8 cellular contexts compared by ENCODE assay signal in the genomic region with DNA sequence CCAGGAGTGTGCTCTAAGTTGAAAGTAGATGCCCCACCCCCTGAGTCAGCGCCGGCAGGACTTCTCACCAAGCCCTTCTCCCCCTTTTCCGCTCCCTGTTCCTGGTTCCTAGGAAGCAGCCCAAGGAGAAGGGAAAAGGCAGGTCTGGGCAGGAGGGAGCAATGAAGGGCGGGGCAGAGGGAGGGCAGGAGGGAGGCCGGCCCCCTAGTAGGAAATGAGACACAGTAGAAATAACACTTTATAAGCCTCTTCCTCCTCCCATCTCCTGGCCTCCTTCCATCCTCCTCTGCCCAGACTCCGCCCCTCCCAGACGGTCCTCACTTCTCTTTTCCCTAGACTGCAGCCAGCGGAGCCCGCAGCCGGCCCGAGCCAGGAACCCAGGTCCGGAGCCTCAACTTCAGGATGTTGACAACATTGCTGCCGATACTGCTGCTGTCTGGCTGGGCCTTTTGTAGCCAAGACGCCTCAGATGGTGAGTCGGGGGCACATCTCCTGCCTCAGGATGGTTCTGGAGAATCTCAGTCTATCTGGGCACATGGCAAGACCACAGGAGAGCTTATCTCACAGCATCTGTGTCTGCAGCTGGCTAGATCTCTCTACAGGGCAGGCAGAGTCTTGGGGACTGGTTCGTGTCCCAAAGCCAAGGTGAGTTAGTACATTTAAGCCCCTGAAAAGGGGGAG. TPM values are rescaled to one million over a fixed set of nuclear protein-coding genes. Genes with fewer than 3 reads are reported as not detected.
A peak's percentile ranks its signal among the peaks of the same experiment; 100 is the strongest.
DNase-seq lines count a peak whose midpoint lies in the region; ATAC-seq and TF ChIP-seq lines count a peak whose summit lies in the region.

A gene (plus strand): TSS at position 320 of the 681 bp plus-strand sequence. CDS start 83 bp downstream, at position 403.

- no peak for TF ChIP-seq POLR2A in esophagus muscularis mucosa (IDR thresholded peaks at IDR 0.05; ENCODE audit: low read depth)
- TF ChIP-seq POLR2A in tibial nerve (IDR thresholded peaks at IDR 0.05) = no peak

- POLR2A ChIA-PET in activated B cell treated with CpG ODN at 0.5 μM for 24 hours (lab: Charles Lee) = no interaction called here

- H3K4me1 Mint-ChIP-seq in activated B cell treated with CpG ODN at 0.5 μM for 24 hours = peaks cover 12% of the 10 kb centered on the region
- peaks cover 13% of the 10 kb centered on the region for H3K4me1 Mint-ChIP-seq in mesothelial cell of epicardium

- H3K4me3 Mint-ChIP-seq in activated B cell treated with CpG ODN at 0.5 μM for 24 hours = peak within 1 kb of the TSS; percentile 66
- peak within 1 kb of the TSS; percentile 54 for H3K4me3 Mint-ChIP-seq in mesothelial cell of epicardium

- H2AFZ ChIP-seq in MM.1S (ENCODE audit: low read length) = no peak within 1 kb of the TSS

- DNase-seq in ELR (ENCODE audit: low read depth) (peak; percentile 98), NCI-H1105 treated with DMSO at 0.1 percent for 48 hours (lab: John Stamatoyannopoulos, UW) (peak; percentile 37), activated B cell treated with CpG ODN at 0.5 μM for 24 hours (no peak), esophagus muscularis mucosa (ENCODE audit: extremely low spot score) (peak; percentile 98), mesothelial cell of epicardium (ENCODE audit: low spot score in 2 of 2, unreplicated experiment in 2 of 2) (peak in 1 of 2 experiments; percentile 67), tibial nerve (ENCODE audit: low spot score in 2 of 2) (peak; percentile 74 to 89), MM.1S (no peak), SHP77 (lab: John Stamatoyannopoulos, UW) (no peak)

- CTCF ChIA-PET in activated B cell treated with CpG ODN at 0.5 μM for 24 hours (lab: Charles Lee) = no interaction called here

- intact Hi-C loops in activated B cell treated with CpG ODN at 0.5 μM for 24 hours (cut with micrococcal nuclease) = no loop called here
- intact Hi-C loops in esophagus muscularis mucosa (cut with DNase I) = no loop called here

- no peaks in the 10 kb centered on the region for H3F3A ChIP-seq in MM.1S (ENCODE audit: insufficient read depth, low read length)

- H4K20me1 ChIP-seq in MM.1S (ENCODE audit: insufficient read depth, low read length) = no peaks in the 10 kb centered on the region

- peak within 1 kb of the TSS; percentile 58 to 79 (median 68) for H3K27ac ChIP-seq in esophagus muscularis mucosa (replicated peaks in 1 of 4)
- H3K27ac ChIP-seq in tibial nerve = peak within 1 kb of the TSS; percentile 41 to 85 (median 50)
- H3K27ac ChIP-seq in MM.1S (ENCODE audit: low read length) = no peak within 1 kb of the TSS

- no peak for TF ChIP-seq EP300 in esophagus muscularis mucosa (IDR thresholded peaks at IDR 0.05)
- TF ChIP-seq EP300 in tibial nerve (IDR thresholded peaks at IDR 0.05) = peak in 1 of 2 donors; percentile 68

- no peaks in the 10 kb centered on the region for H3K9me2 ChIP-seq in MM.1S (replicated peaks; ENCODE audit: insufficient read depth, low read length)

- no peaks in the 10 kb centered on the region for H3K79me2 ChIP-seq in MM.1S (ENCODE audit: low read length)

- H3K27me3 ChIP-seq in esophagus muscularis mucosa = no peaks in the 10 kb centered on the region
- no peaks in the 10 kb centered on the region for H3K27me3 ChIP-seq in tibial nerve
- H3K27me3 ChIP-seq in MM.1S (replicated peaks; ENCODE audit: insufficient read depth, low read length) = no peaks in the 10 kb centered on the region

- peak within 1 kb of the TSS; percentile 46 to 55 (median 49) for H3K4me3 ChIP-seq in esophagus muscularis mucosa
- peak within 1 kb of the TSS; percentile 13 to 53 (median 29) for H3K4me3 ChIP-seq in tibial nerve
- H3K4me3 ChIP-seq in MM.1S (ENCODE audit: low read length) = no peak within 1 kb of the TSS

- no peaks in the 10 kb centered on the region for H3K9me3 Mint-ChIP-seq in activated B cell treated with CpG ODN at 0.5 μM for 24 hours
- H3K9me3 Mint-ChIP-seq in mesothelial cell of epicardium = no peaks in the 10 kb centered on the region

- H3K36me3 Mint-ChIP-seq in activated B cell treated with CpG ODN at 0.5 μM for 24 hours (ENCODE audit: low read depth) = no peaks in the 10 kb centered on the region
- H3K36me3 Mint-ChIP-seq in mesothelial cell of epicardium = peaks cover 3% of the 10 kb centered on the region

- no peak within 1 kb of the TSS for H3K4me2 ChIP-seq in MM.1S (ENCODE audit: low read depth, low read length)

- 9% methylated on average over 16 of the region's 16 CpGs for WGBS in esophagus muscularis mucosa
- WGBS in tibial nerve, 2 donors = 1 to 7% methylated on average over 8 to 16 of the region's 16 CpGs

- peak; percentile 37 for ATAC-seq in activated B cell treated with CpG ODN at 0.5 μM for 24 hours (ENCODE audit: low read depth)

- peaks cover 0 to 13% (median 10%) of the 10 kb centered on the region in 4 donors for H3K36me3 ChIP-seq in esophagus muscularis mucosa
- peaks cover 0 to 13% (median 0%) of the 10 kb centered on the region in 3 donors for H3K36me3 ChIP-seq in tibial nerve
- H3K36me3 ChIP-seq in MM.1S (replicated peaks; ENCODE audit: insufficient read depth, low read length) = no peaks in the 10 kb centered on the region

- no peak within 1 kb of the TSS for H3K9ac ChIP-seq in MM.1S (ENCODE audit: low read length)

- H3K27ac Mint-ChIP-seq in activated B cell treated with CpG ODN at 0.5 μM for 24 hours (no peak within 1 kb of the TSS), mesothelial cell of epicardium (peak within 1 kb of the TSS; percentile 2)

- H3K27me3 Mint-ChIP-seq in activated B cell treated with CpG ODN at 0.5 μM for 24 hours = no peaks in the 10 kb centered on the region
- no peaks in the 10 kb centered on the region for H3K27me3 Mint-ChIP-seq in mesothelial cell of epicardium (ENCODE audit: low read depth)

- no peaks in the 10 kb centered on the region for H3K9me3 ChIP-seq in esophagus muscularis mucosa
- no peaks in the 10 kb centered on the region for H3K9me3 ChIP-seq in tibial nerve
- H3K9me3 ChIP-seq in MM.1S (replicated peaks; ENCODE audit: insufficient read depth, low read length) = no peaks in the 10 kb centered on the region

- TF ChIP-seq CTCF in activated B cell treated with CpG ODN at 0.5 μM for 24 hours (IDR thresholded peaks at IDR 0.05) = no peak
- TF ChIP-seq CTCF in esophagus muscularis mucosa (IDR thresholded peaks at IDR 0.05) = no peak
- TF ChIP-seq CTCF in mesothelial cell of epicardium (IDR thresholded peaks at IDR 0.05; ENCODE audit: unreplicated experiment) = no peak
- TF ChIP-seq CTCF in tibial nerve (IDR thresholded peaks at IDR 0.05) = no peak
- TF ChIP-seq CTCF in MM.1S (IDR thresholded peaks at IDR 0.05; ENCODE audit: low read length) = no peak

- peaks cover 8 to 39% (median 29%) of the 10 kb centered on the region in 4 donors for H3K4me1 ChIP-seq in esophagus muscularis mucosa
- H3K4me1 ChIP-seq in tibial nerve = peaks cover 0 to 36% (median 2%) of the 10 kb centered on the region in 4 donors
- no peaks in the 10 kb centered on the region for H3K4me1 ChIP-seq in MM.1S (ENCODE audit: low read length)

RNA-seq across cellular contexts. Expression of the gene that starts here (rescaled TPM):
- total RNA-seq in activated B cell treated with CpG ODN at 0.5 μM for 24 hours = 0.22 and 0.40 TPM in 2 replicates
- total RNA-seq in esophagus muscularis mucosa = 10 to 100 TPM; 18.3 to 74.7 (median 38.1) TPM
- total RNA-seq in mesothelial cell of epicardium = 4.0 to 4.7 TPM (median 4.4 TPM) in 3 replicates
- total RNA-seq in tibial nerve = 100 to 1,000 TPM in 2 of 4 donors, 10 to 100 TPM in 2; 40.9 to 132 (median 94.6) TPM

Comparison
In these comparisons a context has a peak if more than half of its experiments do, and no peak if none do; other contexts are left out.
1. Peak in ATAC-seq in activated B cell treated with CpG ODN at 0.5 μM for 24 hours; RNA of the gene not detected or under 1 TPM.
2. DNase-seq: peak in ELR (single experiment), NCI-H1105 treated with DMSO at 0.1 percent for 48 hours (single experiment), esophagus muscularis mucosa (single experiment) and tibial nerve (2 of 2); none in activated B cell treated with CpG ODN at 0.5 μM for 24 hours (single experiment), MM.1S (single experiment) and SHP77 (0 of 2).